Comparison of ENCODE assay signal across 12 cellular contexts in genomic region chr21:45533731-45534571, GRCh38. TPM values are rescaled to one million over a fixed set of nuclear protein-coding genes. Genes with fewer than 3 reads are reported as not detected.
DNase-seq lines count a peak whose midpoint lies in the region; ATAC-seq and TF ChIP-seq lines count a peak whose summit lies in the region.
"Had no signal": no experiment of that assay in that cellular context is flagged by ENCODE, and none has a peak within 500 bp of the region (broad histone marks: within the 10 kb centered on the region; RNA-seq: fewer than 3 reads in every experiment).

No MANE protein-coding gene starts in this region.

- H3K27ac Mint-ChIP-seq in brain, result peak overlapping the region; percentile 64 to 91 (median 84)
- H3K27ac Mint-ChIP-seq: T-helper 2 cell treated with Interferon-gamma antibody and Interleukin-4, amounts not matched to agents 5 μg/mL and 100 μg/mL, for 36 hours had no signal

- H3K9me3 ChIP-seq in NT2/D1 (ENCODE audit: insufficient read depth, low read length) (no peaks in the 10 kb centered on the region), psoas muscle (no peaks in the 10 kb centered on the region)

- H3K4me1 Mint-ChIP-seq in brain, result peaks cover 20% of the 10 kb centered on the region

- H3K9ac ChIP-seq in NT2/D1 (ENCODE audit: insufficient read length, low read depth), result peak overlapping the region; percentile 36

- no peak overlapping the region for H3K4me3 Mint-ChIP-seq in brain
- H3K4me3 Mint-ChIP-seq: T-helper 2 cell treated with Interferon-gamma antibody and Interleukin-4, amounts not matched to agents 5 μg/mL and 100 μg/mL, for 36 hours had no signal

- intact Hi-C loops in psoas muscle (cut with DNase I), result no loop called here

- H3K36me3 ChIP-seq in NT2/D1 (ENCODE audit: insufficient read depth, insufficient read length, low read length) (peaks cover 82% of the 10 kb centered on the region), psoas muscle (ENCODE audit: insufficient read depth in 1 of 2, low read depth in 1 of 2) (no peaks in the 10 kb centered on the region)

- no peaks in the 10 kb centered on the region for H3K27me3 Mint-ChIP-seq in brain
- H3K27me3 Mint-ChIP-seq: IgD-negative memory B cell had no signal

- H3K4me1 ChIP-seq in NT2/D1 (ENCODE audit: insufficient read depth, insufficient read length) (peaks cover 22% of the 10 kb centered on the region), psoas muscle (peaks cover 9% of the 10 kb centered on the region)

- peaks cover 19% of the 10 kb centered on the region for H3K36me3 Mint-ChIP-seq in brain

- no peaks in the 10 kb centered on the region for H3K9me3 Mint-ChIP-seq in brain
- H3K9me3 Mint-ChIP-seq: IgD-negative memory B cell; T-helper 2 cell treated with Interferon-gamma antibody and Interleukin-4, amounts not matched to agents 5 μg/mL and 100 μg/mL, for 36 hours had no signal

- H3K4me3 ChIP-seq in NT2/D1 (ENCODE audit: insufficient read length, low read depth) (no peak overlapping the region), psoas muscle (no peak overlapping the region)

- ATAC-seq in psoas muscle (peak; percentile 17 to 65 (median 57)), GM19463 (IDR thresholded peaks at IDR 0.05; ENCODE audit: unreplicated experiment) (no peak)

- H3K27me3 ChIP-seq in NT2/D1 (ENCODE audit: insufficient read depth, insufficient read length) (no peaks in the 10 kb centered on the region), psoas muscle (ENCODE audit: insufficient read depth in 3 of 3, low read length in 2 of 3) (no peaks in the 10 kb centered on the region)

- TF ChIP-seq CTCF in brain (conservative IDR thresholded peaks at IDR 0.05) (no peak), psoas muscle (IDR thresholded peaks at IDR 0.05) (no peak)

- no peak overlapping the region for H3K27ac ChIP-seq in psoas muscle

- WGBS in psoas muscle, 3 donors, result 55 to 62% (median 60%) methylated on average over 27 of the region's 27 CpGs

- DNase-seq in NT2/D1 (ENCODE audit: low read depth, low spot score), result no peak
- DNase-seq in islet precursor cell, result peak; percentile 40
- DNase-seq in psoas muscle, result peak; percentile 16 to 45
- no peak for DNase-seq in activated T-cell treated with anti-CD3 and anti-CD28 coated beads for 4 hours
- DNase-seq in EL, result no peak
- no peak for DNase-seq in KG1 (lab: John Stamatoyannopoulos, UW)
- DNase-seq: NCI-H446 treated with DMSO at 0.1 percent for 48 hours; stimulated activated naive CD4-positive, alpha-beta T cell had no signal

RNA-seq across cellular contexts. Expression of gene SLC19A1, which starts 8.3 kb away (rescaled TPM):
- polyA plus RNA-seq in brain (ENCODE audit: insufficient read depth, low read depth, low replicate concordance), result 18.1 TPM
- total RNA-seq in psoas muscle, result 1 to 10 TPM; 1.4 to 2.8 (median 1.9) TPM
- polyA plus RNA-seq in psoas muscle, result 1 to 10 TPM; 2.3 to 3.8 (median 3.1) TPM

Comparison
In these comparisons a context has a peak if more than half of its experiments do, and no peak if none do; other contexts are left out.
1. DNase-seq: peak in islet precursor cell (single experiment) and psoas muscle (2 of 2); none in NT2/D1 (single experiment), activated T-cell treated with anti-CD3 and anti-CD28 coated beads for 4 hours (single experiment), EL (single experiment) and KG1 (single experiment).